ENCODE assay signal across 15 cellular contexts in genomic region chr2:28413896-28414290, GRCh38. TPM values are rescaled to one million over a fixed set of nuclear protein-coding genes. Genes with fewer than 3 reads are reported as not detected.
DNase-seq lines count a peak whose midpoint lies in the region; ATAC-seq and TF ChIP-seq lines count a peak whose summit lies in the region.
"Had no signal": no experiment of that assay in that cellular context is flagged by ENCODE, and none has a peak within 500 bp of the region (broad histone marks: within the 10 kb centered on the region; RNA-seq: fewer than 3 reads in every experiment).

No MANE protein-coding gene starts in this region.

- no peak overlapping the region for H2AFZ ChIP-seq in hepatocyte

- no peak for DNase-seq in activated naive CD4-positive, alpha-beta T cell treated with anti-CD3 and anti-CD28 coated beads, Interleukin-2, amount 10 ng/mL, durations not matched to agents 7 days and 5 days
- no peak for DNase-seq in activated naive CD4-positive, alpha-beta T cell (lab: John Stamatoyannopoulos, UW)
- DNase-seq in activated CD4-positive, alpha-beta memory T cell treated with anti-CD3 and anti-CD28 coated beads for 36 hours, result no peak
- no peak for DNase-seq in hepatocyte (ENCODE audit: low spot score)
- no peak for DNase-seq in stimulated activated effector memory CD8-positive, alpha-beta T cell treated with anti-CD3 and anti-CD28 coated beads, Interleukin-12 subunit alpha, Interleukin-12 subunit beta, amount 100 ng/mL, for 72 hours (ENCODE audit: low spot score in 2 of 2)
- DNase-seq in uterus, result no peak
- DNase-seq in activated T-cell treated with anti-CD3 and anti-CD28 coated beads, Interleukin-2, amount 50 U/mL, for 72 hours, result no peak
- DNase-seq: activated effector memory CD4-positive, alpha-beta T cell treated with anti-CD3 and anti-CD28 coated beads, Interleukin-2, amount 50 U/mL, for 16 hours; kidney; MM.1S; naive thymus-derived CD4-positive, alpha-beta T cell; NCI-H526 treated with DMSO at 0.1 percent for 48 hours had no signal

- H3K27ac Mint-ChIP-seq in activated naive CD4-positive, alpha-beta T cell treated with anti-CD3 and anti-CD28 coated beads, Interleukin-2, amount 10 ng/mL, durations not matched to agents 7 days and 5 days, result peak overlapping the region; percentile 74
- H3K27ac Mint-ChIP-seq in activated CD4-positive, alpha-beta memory T cell treated with anti-CD3 and anti-CD28 coated beads for 36 hours, result peak overlapping the region; percentile 42
- H3K27ac Mint-ChIP-seq in stimulated activated effector memory CD8-positive, alpha-beta T cell treated with anti-CD3 and anti-CD28 coated beads, Interleukin-12 subunit alpha, Interleukin-12 subunit beta, amount 100 ng/mL, for 72 hours, result peak overlapping the region; percentile 94
- H3K27ac Mint-ChIP-seq in activated T-cell treated with anti-CD3 and anti-CD28 coated beads, Interleukin-2, amount 50 U/mL, for 72 hours, result no peak overlapping the region
- H3K27ac Mint-ChIP-seq: B cell had no signal

- CTCF ChIA-PET in activated naive CD4-positive, alpha-beta T cell treated with anti-CD3 and anti-CD28 coated beads, Interleukin-2, amount 10 ng/mL, durations not matched to agents 7 days and 5 days (lab: Charles Lee), result interaction anchor here (1.0 to 3.3 kb wide), 3 partner anchors 10 to 707 kb away, joined by 3 to 12 read pairs (median 6); no protein-coding TSS in a partner anchor
- CTCF ChIA-PET in activated CD4-positive, alpha-beta memory T cell treated with anti-CD3 and anti-CD28 coated beads for 36 hours (lab: Charles Lee), result interaction anchor here (1.3 kb wide), 1 partner anchor 660 kb away, joined by 3 read pairs; no protein-coding TSS in a partner anchor

- H3K4me1 ChIP-seq in hepatocyte (ENCODE audit: insufficient read depth) (peaks cover 3% of the 10 kb centered on the region), uterus (peaks cover 10% of the 10 kb centered on the region in 2 donors)

- no peak for TF ChIP-seq POLR2A in uterus (IDR thresholded peaks at IDR 0.05)

- H3K9me3 ChIP-seq in hepatocyte (ENCODE audit: low read depth), result no peaks in the 10 kb centered on the region
- H3K9me3 ChIP-seq in uterus, result no peaks in the 10 kb centered on the region
- H3K9me3 ChIP-seq: SJSA1 had no signal

- peaks cover 48% of the 10 kb centered on the region for H3K4me1 Mint-ChIP-seq in activated naive CD4-positive, alpha-beta T cell treated with anti-CD3 and anti-CD28 coated beads, Interleukin-2, amount 10 ng/mL, durations not matched to agents 7 days and 5 days
- H3K4me1 Mint-ChIP-seq in activated CD4-positive, alpha-beta memory T cell treated with anti-CD3 and anti-CD28 coated beads for 36 hours (ENCODE audit: low read depth), result peaks cover 31% of the 10 kb centered on the region
- H3K4me1 Mint-ChIP-seq in stimulated activated effector memory CD8-positive, alpha-beta T cell treated with anti-CD3 and anti-CD28 coated beads, Interleukin-12 subunit alpha, Interleukin-12 subunit beta, amount 100 ng/mL, for 72 hours, result peaks cover 73% of the 10 kb centered on the region
- peaks cover 52% of the 10 kb centered on the region for H3K4me1 Mint-ChIP-seq in activated T-cell treated with anti-CD3 and anti-CD28 coated beads, Interleukin-2, amount 50 U/mL, for 72 hours (ENCODE audit: low read depth)

- no peaks in the 10 kb centered on the region for H3K9me2 ChIP-seq in hepatocyte (replicated peaks; ENCODE audit: insufficient read depth)

- H3K27me3 ChIP-seq in hepatocyte (no peaks in the 10 kb centered on the region), uterus (no peaks in the 10 kb centered on the region)
- H3K27me3 ChIP-seq: SJSA1 had no signal

- H3K9me3 Mint-ChIP-seq in activated naive CD4-positive, alpha-beta T cell treated with anti-CD3 and anti-CD28 coated beads, Interleukin-2, amount 10 ng/mL, durations not matched to agents 7 days and 5 days, result no peaks in the 10 kb centered on the region
- H3K9me3 Mint-ChIP-seq in activated CD4-positive, alpha-beta memory T cell treated with anti-CD3 and anti-CD28 coated beads for 36 hours, result no peaks in the 10 kb centered on the region
- H3K9me3 Mint-ChIP-seq in stimulated activated effector memory CD8-positive, alpha-beta T cell treated with anti-CD3 and anti-CD28 coated beads, Interleukin-12 subunit alpha, Interleukin-12 subunit beta, amount 100 ng/mL, for 72 hours, result no peaks in the 10 kb centered on the region
- H3K9me3 Mint-ChIP-seq in activated T-cell treated with anti-CD3 and anti-CD28 coated beads, Interleukin-2, amount 50 U/mL, for 72 hours, result no peaks in the 10 kb centered on the region
- H3K9me3 Mint-ChIP-seq: naive thymus-derived CD4-positive, alpha-beta T cell had no signal

- no peaks in the 10 kb centered on the region for H3K27me3 Mint-ChIP-seq in activated naive CD4-positive, alpha-beta T cell treated with anti-CD3 and anti-CD28 coated beads, Interleukin-2, amount 10 ng/mL, durations not matched to agents 7 days and 5 days
- no peaks in the 10 kb centered on the region for H3K27me3 Mint-ChIP-seq in activated CD4-positive, alpha-beta memory T cell treated with anti-CD3 and anti-CD28 coated beads for 36 hours
- H3K27me3 Mint-ChIP-seq in activated T-cell treated with anti-CD3 and anti-CD28 coated beads, Interleukin-2, amount 50 U/mL, for 72 hours (ENCODE audit: low read depth), result no peaks in the 10 kb centered on the region
- H3K27me3 Mint-ChIP-seq: B cell; naive thymus-derived CD4-positive, alpha-beta T cell had no signal

- no peak overlapping the region for H3K4me2 ChIP-seq in hepatocyte

- H3K79me2 ChIP-seq in hepatocyte, result peaks cover 59% of the 10 kb centered on the region

- POLR2A ChIA-PET in activated CD4-positive, alpha-beta memory T cell treated with anti-CD3 and anti-CD28 coated beads for 36 hours (lab: Charles Lee), result interaction anchor here (0.7 to 0.9 kb wide), 2 partner anchors 8 to 24 kb away, joined by 3 read pairs; no protein-coding TSS in a partner anchor

- TF ChIP-seq CTCF in hepatocyte (IDR thresholded peaks at IDR 0.05; ENCODE audit: poor library complexity) (no peak), uterus (IDR thresholded peaks at IDR 0.05) (no peak)

- peaks cover 83% of the 10 kb centered on the region for H4K20me1 ChIP-seq in hepatocyte (ENCODE audit: insufficient read depth, poor library complexity, severe bottlenecking)

- no peak overlapping the region for H3K4me3 Mint-ChIP-seq in activated naive CD4-positive, alpha-beta T cell treated with anti-CD3 and anti-CD28 coated beads, Interleukin-2, amount 10 ng/mL, durations not matched to agents 7 days and 5 days
- H3K4me3 Mint-ChIP-seq in activated CD4-positive, alpha-beta memory T cell treated with anti-CD3 and anti-CD28 coated beads for 36 hours, result peak overlapping the region; percentile 9
- no peak overlapping the region for H3K4me3 Mint-ChIP-seq in stimulated activated effector memory CD8-positive, alpha-beta T cell treated with anti-CD3 and anti-CD28 coated beads, Interleukin-12 subunit alpha, Interleukin-12 subunit beta, amount 100 ng/mL, for 72 hours
- no peak overlapping the region for H3K4me3 Mint-ChIP-seq in activated T-cell treated with anti-CD3 and anti-CD28 coated beads, Interleukin-2, amount 50 U/mL, for 72 hours
- H3K4me3 Mint-ChIP-seq: B cell; naive thymus-derived CD4-positive, alpha-beta T cell had no signal

- H3K4me3 ChIP-seq in hepatocyte (no peak overlapping the region), uterus (no peak overlapping the region)
- H3K4me3 ChIP-seq: SJSA1 had no signal

- H3K27ac ChIP-seq in hepatocyte (peak overlapping the region; percentile 64), uterus (peak overlapping the region in 1 of 2 donors; percentile 40)
- H3K27ac ChIP-seq: SJSA1 had no signal

- ATAC-seq in stimulated activated effector memory CD8-positive, alpha-beta T cell treated with anti-CD3 and anti-CD28 coated beads, Interleukin-12 subunit alpha, Interleukin-12 subunit beta, amount 100 ng/mL, for 72 hours, result no peak
- ATAC-seq in GM19351 (IDR thresholded peaks at IDR 0.05; ENCODE audit: unreplicated experiment), result no peak
- ATAC-seq in activated T-cell treated with anti-CD3 and anti-CD28 coated beads, Interleukin-2, amount 50 U/mL, for 72 hours (replicated peaks in 1 of 2), result no peak
- ATAC-seq: naive thymus-derived CD4-positive, alpha-beta T cell had no signal

- H3K36me3 ChIP-seq in hepatocyte (replicated peaks; ENCODE audit: insufficient read depth, low read depth) (no peaks in the 10 kb centered on the region), uterus (no peaks in the 10 kb centered on the region)

- peaks cover 66% of the 10 kb centered on the region for H3K36me3 Mint-ChIP-seq in activated naive CD4-positive, alpha-beta T cell treated with anti-CD3 and anti-CD28 coated beads, Interleukin-2, amount 10 ng/mL, durations not matched to agents 7 days and 5 days
- peaks cover 76% of the 10 kb centered on the region for H3K36me3 Mint-ChIP-seq in activated CD4-positive, alpha-beta memory T cell treated with anti-CD3 and anti-CD28 coated beads for 36 hours
- no peaks in the 10 kb centered on the region for H3K36me3 Mint-ChIP-seq in stimulated activated effector memory CD8-positive, alpha-beta T cell treated with anti-CD3 and anti-CD28 coated beads, Interleukin-12 subunit alpha, Interleukin-12 subunit beta, amount 100 ng/mL, for 72 hours
- H3K36me3 Mint-ChIP-seq in activated T-cell treated with anti-CD3 and anti-CD28 coated beads, Interleukin-2, amount 50 U/mL, for 72 hours (ENCODE audit: insufficient read depth in 2 of 2), result peaks cover 13 to 50% of the 10 kb centered on the region in 2 donors

- 74% methylated on average over 7 of the region's 7 CpGs for WGBS in hepatocyte (ENCODE audit: low lambda C conversion rate, missing lambda C conversion rate)

- intact Hi-C loops in activated CD4-positive, alpha-beta memory T cell treated with anti-CD3 and anti-CD28 coated beads for 36 hours (cut with micrococcal nuclease), result no loop called here
- intact Hi-C loops in uterus (cut with DNase I; ENCODE audit: low total_unique reads), result no loop called here

RNA-seq across cellular contexts. Expression of gene FOSL2, which starts 21.2 kb away (rescaled TPM):
- 100 to 1,000 TPM; 172 to 182 TPM for total RNA-seq in activated CD4-positive, alpha-beta memory T cell treated with anti-CD3 and anti-CD28 coated beads for 36 hours
- 148 and 164 TPM in 2 replicates for total RNA-seq in hepatocyte
- polyA plus RNA-seq in hepatocyte, result 84.0 and 91.1 TPM in 2 replicates
- 100 to 1,000 TPM in 1 of 4 donors, 10 to 100 TPM in 3; 39.8 to 134 (median 58.7) TPM for total RNA-seq in uterus
- 100 to 1,000 TPM; 176 to 248 TPM for total RNA-seq in activated T-cell treated with anti-CD3 and anti-CD28 coated beads, Interleukin-2, amount 50 U/mL, for 72 hours
